26 cellular contexts compared by ENCODE assay signal in the genomic region with DNA sequence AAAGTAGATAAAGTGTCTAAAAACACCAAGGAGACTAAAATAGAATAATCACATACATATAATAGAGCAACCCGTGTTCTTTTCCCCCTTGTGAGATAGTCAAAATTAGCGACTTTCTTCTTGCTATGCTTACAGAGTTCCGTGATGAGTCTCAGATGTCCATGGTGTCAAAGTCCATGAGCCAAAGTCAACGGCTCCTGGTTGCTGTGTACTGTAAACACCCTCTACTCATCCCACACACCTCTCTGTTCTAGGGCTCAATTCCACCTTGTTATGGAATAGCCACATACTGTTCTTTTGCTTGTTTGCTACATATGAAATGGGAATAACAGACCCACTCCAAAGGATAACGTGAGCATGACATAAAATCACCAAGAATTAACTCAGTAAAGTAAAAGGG.
"Had no signal": no experiment of that assay in that cellular context is flagged by ENCODE, and none has a peak within 500 bp of the region (broad histone marks: within the 10 kb centered on the region; RNA-seq: fewer than 3 reads in every experiment).

No MANE protein-coding gene starts in this region.

- FAIRE-seq: RCC 7860 had no signal

- H3K9me3 ChIP-seq: MG63, SJSA1 had no signal

- ATAC-seq: T-cell had no signal

- H3K27ac ChIP-seq: SJSA1 had no signal

- H3K4me3 ChIP-seq: MG63, SJSA1 had no signal

- DNase-seq: IMR-90, Karpas-422, KG1, MG63, NCI-H1092, NCI-H1105 treated with DMSO at 0.1 percent for 48 hours, NCI-H1417 treated with DMSO at 0.1 percent for 48 hours, NCI-H146, NCI-H1694 treated with DMSO at 0.1 percent for 48 hours, NCI-H1930, NCI-H2081, NCI-H2107, NCI-H226, NCI-H446, NCI-H510A, NCI-H524 treated with DMSO at 0.1 percent for 48 hours, NCI-H69, NCI-H774, Right ventricle myocardium superior, RPMI8226, SIG-M5, SK-N-SH, SW 1271, T-cell had no signal

- H3K27me3 ChIP-seq: MG63, SJSA1 had no signal

- H3K36me3 ChIP-seq: MG63, SJSA1 had no signal

- H3K9ac ChIP-seq: SK-N-SH had no signal

- H3K4me1 ChIP-seq: SJSA1 had no signal
